Comparison of ENCODE assay signal across 1 cellular context in genomic region chr11:121655481-121656332, GRCh38.
TF ChIP-seq lines count a peak whose summit lies in the region.

No MANE protein-coding gene starts in this region.

TF ChIP-seq in K562, 482 proteins besides CTCF, POLR2A, EP300 and RAD21 (continued from another document and continues in another):
- TF ChIP-seq PATZ1 (CRISPR knock-in tag; IDR thresholded peaks at IDR 0.05; ENCODE audit: borderline replicate concordance) (no peak), CREB5 (CRISPR knock-in tag; IDR thresholded peaks at IDR 0.05) (no peak), HOMEZ (CRISPR knock-in tag; IDR thresholded peaks at IDR 0.05) (no peak), ZNF184 (CRISPR knock-in tag; IDR thresholded peaks at IDR 0.05) (no peak), ZNF140 (CRISPR knock-in tag; IDR thresholded peaks at IDR 0.05) (no peak), ZNF121 (CRISPR knock-in tag; conservative IDR thresholded peaks at IDR 0.05) (no peak), ZNF778 (CRISPR knock-in tag; IDR thresholded peaks at IDR 0.05) (no peak), ZBTB7A (IDR thresholded peaks at IDR 0.05; ENCODE audit: borderline replicate concordance, control insufficient read depth, low read depth, low read length) (peak; percentile 65; the same call in 1 of the 2 replicates), ZNF124 (CRISPR knock-in tag; IDR thresholded peaks at IDR 0.05) (no peak), NKRF (IDR thresholded peaks at IDR 0.05; ENCODE audit: borderline replicate concordance) (no peak), EP400 (IDR thresholded peaks at IDR 0.05) (0 out of 2 replicates have a peak, but pooled peaks have one; percentile 44), PTBP1 (IDR thresholded peaks at IDR 0.05; ENCODE audit: low read depth, low read length) (no peak), TOE1 (IDR thresholded peaks at IDR 0.05; ENCODE audit: borderline replicate concordance) (peak; percentile 33; the same call in 1 of the 2 replicates), TOE1 (CRISPR knock-in tag; IDR thresholded peaks at IDR 0.05; ENCODE audit: borderline replicate concordance, low read depth) (no peak), USF2 (CRISPR knock-in tag; IDR thresholded peaks at IDR 0.05) (peak; percentile 51), RNF219 (CRISPR knock-in tag; IDR thresholded peaks at IDR 0.05) (no peak), RBM17 (IDR thresholded peaks at IDR 0.05; ENCODE audit: borderline replicate concordance, low read depth, low read length) (no peak), ETV1 (tag; conservative IDR thresholded peaks at IDR 0.05; ENCODE audit: low read depth) (no peak), CEBPB (tag; IDR thresholded peaks at IDR 0.05) (no peak), CBFA2T2 (conservative IDR thresholded peaks at IDR 0.05) (no peak), L3MBTL2 (IDR thresholded peaks at IDR 0.05) (peak; percentile 91), TCF7 (IDR thresholded peaks at IDR 0.05; ENCODE audit: borderline replicate concordance) (no peak), TARDBP (IDR thresholded peaks at IDR 0.05) (no peak), MCM2 (IDR thresholded peaks at IDR 0.05; ENCODE audit: low read depth) (no peak)
- TF ChIP-seq, protein P1, sequence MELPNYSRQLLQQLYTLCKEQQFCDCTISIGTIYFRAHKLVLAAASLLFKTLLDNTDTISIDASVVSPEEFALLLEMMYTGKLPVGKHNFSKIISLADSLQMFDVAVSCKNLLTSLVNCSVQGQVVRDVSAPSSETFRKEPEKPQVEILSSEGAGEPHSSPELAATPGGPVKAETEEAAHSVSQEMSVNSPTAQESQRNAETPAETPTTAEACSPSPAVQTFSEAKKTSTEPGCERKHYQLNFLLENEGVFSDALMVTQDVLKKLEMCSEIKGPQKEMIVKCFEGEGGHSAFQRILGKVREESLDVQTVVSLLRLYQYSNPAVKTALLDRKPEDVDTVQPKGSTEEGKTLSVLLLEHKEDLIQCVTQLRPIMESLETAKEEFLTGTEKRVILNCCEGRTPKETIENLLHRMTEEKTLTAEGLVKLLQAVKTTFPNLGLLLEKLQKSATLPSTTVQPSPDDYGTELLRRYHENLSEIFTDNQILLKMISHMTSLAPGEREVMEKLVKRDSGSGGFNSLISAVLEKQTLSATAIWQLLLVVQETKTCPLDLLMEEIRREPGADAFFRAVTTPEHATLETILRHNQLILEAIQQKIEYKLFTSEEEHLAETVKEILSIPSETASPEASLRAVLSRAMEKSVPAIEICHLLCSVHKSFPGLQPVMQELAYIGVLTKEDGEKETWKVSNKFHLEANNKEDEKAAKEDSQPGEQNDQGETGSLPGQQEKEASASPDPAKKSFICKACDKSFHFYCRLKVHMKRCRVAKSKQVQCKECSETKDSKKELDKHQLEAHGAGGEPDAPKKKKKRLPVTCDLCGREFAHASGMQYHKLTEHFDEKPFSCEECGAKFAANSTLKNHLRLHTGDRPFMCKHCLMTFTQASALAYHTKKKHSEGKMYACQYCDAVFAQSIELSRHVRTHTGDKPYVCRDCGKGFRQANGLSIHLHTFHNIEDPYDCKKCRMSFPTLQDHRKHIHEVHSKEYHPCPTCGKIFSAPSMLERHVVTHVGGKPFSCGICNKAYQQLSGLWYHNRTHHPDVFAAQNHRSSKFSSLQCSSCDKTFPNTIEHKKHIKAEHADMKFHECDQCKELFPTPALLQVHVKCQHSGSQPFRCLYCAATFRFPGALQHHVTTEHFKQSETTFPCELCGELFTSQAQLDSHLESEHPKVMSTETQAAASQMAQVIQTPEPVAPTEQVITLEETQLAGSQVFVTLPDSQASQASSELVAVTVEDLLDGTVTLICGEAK (IDR thresholded peaks at IDR 0.05) = 0 out of 2 replicates have a peak, but pooled peaks have one; percentile 27
- TF ChIP-seq, protein P1 (CRISPR knock-in tag; IDR thresholded peaks at IDR 0.05) = no peak
- TF ChIP-seq, protein P2, sequence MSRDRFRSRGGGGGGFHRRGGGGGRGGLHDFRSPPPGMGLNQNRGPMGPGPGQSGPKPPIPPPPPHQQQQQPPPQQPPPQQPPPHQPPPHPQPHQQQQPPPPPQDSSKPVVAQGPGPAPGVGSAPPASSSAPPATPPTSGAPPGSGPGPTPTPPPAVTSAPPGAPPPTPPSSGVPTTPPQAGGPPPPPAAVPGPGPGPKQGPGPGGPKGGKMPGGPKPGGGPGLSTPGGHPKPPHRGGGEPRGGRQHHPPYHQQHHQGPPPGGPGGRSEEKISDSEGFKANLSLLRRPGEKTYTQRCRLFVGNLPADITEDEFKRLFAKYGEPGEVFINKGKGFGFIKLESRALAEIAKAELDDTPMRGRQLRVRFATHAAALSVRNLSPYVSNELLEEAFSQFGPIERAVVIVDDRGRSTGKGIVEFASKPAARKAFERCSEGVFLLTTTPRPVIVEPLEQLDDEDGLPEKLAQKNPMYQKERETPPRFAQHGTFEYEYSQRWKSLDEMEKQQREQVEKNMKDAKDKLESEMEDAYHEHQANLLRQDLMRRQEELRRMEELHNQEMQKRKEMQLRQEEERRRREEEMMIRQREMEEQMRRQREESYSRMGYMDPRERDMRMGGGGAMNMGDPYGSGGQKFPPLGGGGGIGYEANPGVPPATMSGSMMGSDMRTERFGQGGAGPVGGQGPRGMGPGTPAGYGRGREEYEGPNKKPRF (IDR thresholded peaks at IDR 0.05; ENCODE audit: low read depth, low read length) = no peak
- TF ChIP-seq, protein P3, sequence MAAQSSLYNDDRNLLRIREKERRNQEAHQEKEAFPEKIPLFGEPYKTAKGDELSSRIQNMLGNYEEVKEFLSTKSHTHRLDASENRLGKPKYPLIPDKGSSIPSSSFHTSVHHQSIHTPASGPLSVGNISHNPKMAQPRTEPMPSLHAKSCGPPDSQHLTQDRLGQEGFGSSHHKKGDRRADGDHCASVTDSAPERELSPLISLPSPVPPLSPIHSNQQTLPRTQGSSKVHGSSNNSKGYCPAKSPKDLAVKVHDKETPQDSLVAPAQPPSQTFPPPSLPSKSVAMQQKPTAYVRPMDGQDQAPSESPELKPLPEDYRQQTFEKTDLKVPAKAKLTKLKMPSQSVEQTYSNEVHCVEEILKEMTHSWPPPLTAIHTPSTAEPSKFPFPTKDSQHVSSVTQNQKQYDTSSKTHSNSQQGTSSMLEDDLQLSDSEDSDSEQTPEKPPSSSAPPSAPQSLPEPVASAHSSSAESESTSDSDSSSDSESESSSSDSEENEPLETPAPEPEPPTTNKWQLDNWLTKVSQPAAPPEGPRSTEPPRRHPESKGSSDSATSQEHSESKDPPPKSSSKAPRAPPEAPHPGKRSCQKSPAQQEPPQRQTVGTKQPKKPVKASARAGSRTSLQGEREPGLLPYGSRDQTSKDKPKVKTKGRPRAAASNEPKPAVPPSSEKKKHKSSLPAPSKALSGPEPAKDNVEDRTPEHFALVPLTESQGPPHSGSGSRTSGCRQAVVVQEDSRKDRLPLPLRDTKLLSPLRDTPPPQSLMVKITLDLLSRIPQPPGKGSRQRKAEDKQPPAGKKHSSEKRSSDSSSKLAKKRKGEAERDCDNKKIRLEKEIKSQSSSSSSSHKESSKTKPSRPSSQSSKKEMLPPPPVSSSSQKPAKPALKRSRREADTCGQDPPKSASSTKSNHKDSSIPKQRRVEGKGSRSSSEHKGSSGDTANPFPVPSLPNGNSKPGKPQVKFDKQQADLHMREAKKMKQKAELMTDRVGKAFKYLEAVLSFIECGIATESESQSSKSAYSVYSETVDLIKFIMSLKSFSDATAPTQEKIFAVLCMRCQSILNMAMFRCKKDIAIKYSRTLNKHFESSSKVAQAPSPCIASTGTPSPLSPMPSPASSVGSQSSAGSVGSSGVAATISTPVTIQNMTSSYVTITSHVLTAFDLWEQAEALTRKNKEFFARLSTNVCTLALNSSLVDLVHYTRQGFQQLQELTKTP (IDR thresholded peaks at IDR 0.05; ENCODE audit: low read depth in 1 of 2, partially characterized antibody in 2 of 2) = no peak
